ENCODE assay signal across 17 cellular contexts in genomic region chr12:123038486-123038885, GRCh38. TPM values are rescaled to one million over a fixed set of nuclear protein-coding genes. Genes with fewer than 3 reads are reported as not detected.
DNase-seq lines count a peak whose midpoint lies in the region; ATAC-seq and TF ChIP-seq lines count a peak whose summit lies in the region.
"Had no signal": no experiment of that assay in that cellular context is flagged by ENCODE, and none has a peak within 500 bp of the region (broad histone marks: within the 10 kb centered on the region; RNA-seq: fewer than 3 reads in every experiment).

No MANE protein-coding gene starts in this region.

- 84 to 93% (median 89%) methylated on average over 7 of the region's 7 CpGs for WGBS in heart left ventricle, 4 donors
- 90 to 91% methylated on average over 7 of the region's 7 CpGs for WGBS in GM23248 (ENCODE audit: low coverage in 1 of 2, low lambda C conversion rate in 2 of 2, missing lambda C conversion rate in 2 of 2), 2 experiments

- H3K4me1 ChIP-seq in heart left ventricle (peaks cover 0 to 28% (median 12%) of the 10 kb centered on the region in 12 donors), GM23248 (ENCODE audit: insufficient read depth) (peaks cover 9% of the 10 kb centered on the region)

- in situ Hi-C loops in GM23248 (cut with MboI) = no loop called here

- H3K79me2 ChIP-seq in GM23248 (ENCODE audit: insufficient read depth) = no peaks in the 10 kb centered on the region

- no peak overlapping the region for H3K27ac ChIP-seq in heart left ventricle
- H3K27ac ChIP-seq in GM23248 = no peak overlapping the region
- H3K27ac ChIP-seq: BLaER1 treated with 17β-estradiol and CSF1 and Interleukin-3, amounts not matched to agents 10 nM and 100 nM had no signal

- H2AFZ ChIP-seq in GM23248 = no peak overlapping the region
- H2AFZ ChIP-seq: GM23338 had no signal

- TF ChIP-seq POLR2A in heart left ventricle (IDR thresholded peaks at IDR 0.05) = no peak

- no peak for TF ChIP-seq CTCF in heart left ventricle (IDR thresholded peaks at IDR 0.05)

- no peak for ATAC-seq in Right ventricle myocardium superior (ENCODE audit: poor library complexity)
- ATAC-seq in heart left ventricle = no peak
- ATAC-seq in stimulated activated naive B cell treated with anti-CD40 and anti-IgM and Interleukin-4, amounts not matched to agents 10 μg/mL and 1 μg/mL and 100 μg/mL, for 72 hours (replicated peaks) = no peak
- ATAC-seq in GM21367 (IDR thresholded peaks at IDR 0.05; ENCODE audit: unreplicated experiment) = no peak
- ATAC-seq: CD8-positive, alpha-beta T cell; GM12878; GM23338 had no signal

- H3K4me1 Mint-ChIP-seq in stimulated activated naive B cell treated with anti-CD40 and anti-IgM and Interleukin-4, amounts not matched to agents 10 μg/mL and 1 μg/mL and 100 μg/mL, for 72 hours = peaks cover 16 to 40% of the 10 kb centered on the region in 2 donors
- H3K4me1 Mint-ChIP-seq: GM23338 had no signal

- no peaks in the 10 kb centered on the region for H3K9me3 Mint-ChIP-seq in stimulated activated naive B cell treated with anti-CD40 and anti-IgM and Interleukin-4, amounts not matched to agents 10 μg/mL and 1 μg/mL and 100 μg/mL, for 72 hours
- H3K9me3 Mint-ChIP-seq: CD8-positive, alpha-beta T cell; GM23338 had no signal

- no peaks in the 10 kb centered on the region for H3K9me2 ChIP-seq in GM23248 (ENCODE audit: insufficient read depth)

- no peak overlapping the region for H3K4me3 ChIP-seq in heart left ventricle
- H3K4me3 ChIP-seq in GM23248 = no peak overlapping the region
- H3K4me3 ChIP-seq: BLaER1 treated with 17β-estradiol and CSF1 and Interleukin-3, amounts not matched to agents 10 nM and 100 nM; GM12878; GM23338 had no signal

- no peak overlapping the region for H3K9ac ChIP-seq in GM23248
- H3K9ac ChIP-seq: BLaER1 treated with 17β-estradiol and CSF1 and Interleukin-3, amounts not matched to agents 10 nM and 100 nM had no signal

- H3K27me3 ChIP-seq in heart left ventricle = no peaks in the 10 kb centered on the region
- H3K27me3 ChIP-seq in GM23248 (replicated peaks; ENCODE audit: insufficient read depth) = no peaks in the 10 kb centered on the region
- H3K27me3 ChIP-seq: BLaER1 treated with 17β-estradiol and CSF1 and Interleukin-3, amounts not matched to agents 10 nM and 100 nM had no signal

- H4K20me1 ChIP-seq in GM23248 (ENCODE audit: insufficient read depth) = no peaks in the 10 kb centered on the region

- intact Hi-C loops in Right ventricle myocardium superior (cut with DNase I) = no loop called here
- intact Hi-C loops in heart left ventricle (cut with DNase I) = no loop called here

- H3K36me3 ChIP-seq in heart left ventricle (peaks cover 0 to 9% (median 8%) of the 10 kb centered on the region in 9 donors), GM23248 (ENCODE audit: low read depth) (no peaks in the 10 kb centered on the region)

- H3K4me3 Mint-ChIP-seq in stimulated activated naive B cell treated with anti-CD40 and anti-IgM and Interleukin-4, amounts not matched to agents 10 μg/mL and 1 μg/mL and 100 μg/mL, for 72 hours = no peak overlapping the region
- H3K4me3 Mint-ChIP-seq: B cell; CD8-positive, alpha-beta T cell; GM23338 had no signal

- H3F3A ChIP-seq in GM23248 (ENCODE audit: insufficient read depth) = no peaks in the 10 kb centered on the region; the same call in 1 of the 2 replicates

- peaks cover 0 to 5% of the 10 kb centered on the region in 2 donors for H3K36me3 Mint-ChIP-seq in stimulated activated naive B cell treated with anti-CD40 and anti-IgM and Interleukin-4, amounts not matched to agents 10 μg/mL and 1 μg/mL and 100 μg/mL, for 72 hours

- peak overlapping the region; percentile 27 for H3K27ac Mint-ChIP-seq in stimulated activated naive B cell treated with anti-CD40 and anti-IgM and Interleukin-4, amounts not matched to agents 10 μg/mL and 1 μg/mL and 100 μg/mL, for 72 hours
- H3K27ac Mint-ChIP-seq: B cell; CD8-positive, alpha-beta T cell; GM23338 had no signal

- no peak overlapping the region for H3K4me2 ChIP-seq in GM23248 (ENCODE audit: unreplicated experiment)
- H3K4me2 ChIP-seq: BLaER1 treated with 17β-estradiol and CSF1 and Interleukin-3, amounts not matched to agents 10 nM and 100 nM; GM23338 had no signal

- DNase-seq in Right ventricle myocardium superior (peak; percentile 1), heart left ventricle (no peak), islet precursor cell (peak; percentile 50), NCI-H446 treated with DMSO at 0.1 percent for 48 hours (lab: John Stamatoyannopoulos, UW) (no peak), GM23248 (no peak)
- DNase-seq in stimulated activated naive B cell treated with anti-CD40 and anti-IgM and Interleukin-4, amounts not matched to agents 10 μg/mL and 1 μg/mL and 100 μg/mL, for 72 hours = no peak
- DNase-seq: Calu3; CD8-positive, alpha-beta T cell; DMS53; DND-41; EL; HCEC 1CT had no signal

- H3K27me3 Mint-ChIP-seq in stimulated activated naive B cell treated with anti-CD40 and anti-IgM and Interleukin-4, amounts not matched to agents 10 μg/mL and 1 μg/mL and 100 μg/mL, for 72 hours = no peaks in the 10 kb centered on the region
- H3K27me3 Mint-ChIP-seq: B cell had no signal

- H3K9me3 ChIP-seq in heart left ventricle = no peaks in the 10 kb centered on the region
- no peaks in the 10 kb centered on the region for H3K9me3 ChIP-seq in GM23248 (ENCODE audit: low read depth)
- H3K9me3 ChIP-seq: BLaER1 treated with 17β-estradiol and CSF1 and Interleukin-3, amounts not matched to agents 10 nM and 100 nM had no signal

RNA-seq across cellular contexts. Expression of gene ARL6IP4, which starts 58.0 kb away (rescaled TPM):
- total RNA-seq in Right ventricle myocardium superior = 162 TPM
- 100 to 1,000 TPM; 123 to 236 (median 140) TPM for total RNA-seq in heart left ventricle
- 100 to 1,000 TPM; 186 to 325 TPM for polyA plus RNA-seq in heart left ventricle
- 118 and 150 TPM in 2 replicates for total RNA-seq in GM23248 (2014; rRNA removed; shearing (Covaris generic))
- 251 and 259 TPM in 2 replicates for polyA plus RNA-seq in GM23248 (2016; fragmentation: Nextera tagmentation; extraction: Ambion mirVana)

Comparison
In these comparisons a context has a peak if more than half of its experiments do, and no peak if none do; other contexts are left out.
1. DNase-seq: peak in Right ventricle myocardium superior (single experiment) and islet precursor cell (single experiment); none in heart left ventricle (0 of 5), stimulated activated naive B cell treated with anti-CD40 and anti-IgM and Interleukin-4, amounts not matched to agents 10 μg/mL and 1 μg/mL and 100 μg/mL, for 72 hours (single experiment), NCI-H446 treated with DMSO at 0.1 percent for 48 hours (single experiment) and GM23248 (single experiment).